Comparison of ENCODE assay signal across 13 cellular contexts in genomic region chr7:3119963-3120362, GRCh38.
"Had no signal": no experiment of that assay in that cellular context is flagged by ENCODE, and none has a peak within 500 bp of the region (broad histone marks: within the 10 kb centered on the region; RNA-seq: fewer than 3 reads in every experiment).

No MANE protein-coding gene starts in this region.

- H3K4me3 Mint-ChIP-seq: activated naive CD4-positive, alpha-beta T cell treated with anti-CD3 and anti-CD28 coated beads, Interleukin-2, amount 50 U/mL, for 24 hours; neural crest cell had no signal

- H3K4me1 Mint-ChIP-seq: neural crest cell had no signal

- H3K36me3 Mint-ChIP-seq: activated naive CD4-positive, alpha-beta T cell treated with anti-CD3 and anti-CD28 coated beads, Interleukin-2, amount 50 U/mL, for 24 hours had no signal

- H3K27ac Mint-ChIP-seq: activated naive CD4-positive, alpha-beta T cell treated with anti-CD3 and anti-CD28 coated beads, Interleukin-2, amount 50 U/mL, for 24 hours had no signal

- H3K27me3 ChIP-seq: body of pancreas had no signal

- DNase-seq: activated CD4-positive, CD25-positive, alpha-beta regulatory T cell treated with anti-CD3 and anti-CD28 coated beads, Interleukin-2, amount 50 U/mL, for 72 hours; amygdala; body of pancreas; cortex of kidney; effector CD4-positive, alpha-beta T cell; foreskin keratinocyte; mesenchymal stem cell; psoas muscle; Right ventricle myocardium superior had no signal

- ATAC-seq: body of pancreas, foreskin keratinocyte, psoas muscle, sciatic nerve had no signal

- H3K27me3 Mint-ChIP-seq: activated naive CD4-positive, alpha-beta T cell treated with anti-CD3 and anti-CD28 coated beads, Interleukin-2, amount 50 U/mL, for 24 hours had no signal

- H3K4me3 ChIP-seq: body of pancreas, psoas muscle, SK-N-MC had no signal

- H3K27ac ChIP-seq: body of pancreas, foreskin keratinocyte, psoas muscle, SK-N-MC had no signal

- H3K9me3 ChIP-seq: body of pancreas, psoas muscle had no signal

- H3K4me1 ChIP-seq: foreskin keratinocyte, psoas muscle had no signal
